Comparison of ENCODE assay signal across 2 cellular contexts in the genomic region with DNA sequence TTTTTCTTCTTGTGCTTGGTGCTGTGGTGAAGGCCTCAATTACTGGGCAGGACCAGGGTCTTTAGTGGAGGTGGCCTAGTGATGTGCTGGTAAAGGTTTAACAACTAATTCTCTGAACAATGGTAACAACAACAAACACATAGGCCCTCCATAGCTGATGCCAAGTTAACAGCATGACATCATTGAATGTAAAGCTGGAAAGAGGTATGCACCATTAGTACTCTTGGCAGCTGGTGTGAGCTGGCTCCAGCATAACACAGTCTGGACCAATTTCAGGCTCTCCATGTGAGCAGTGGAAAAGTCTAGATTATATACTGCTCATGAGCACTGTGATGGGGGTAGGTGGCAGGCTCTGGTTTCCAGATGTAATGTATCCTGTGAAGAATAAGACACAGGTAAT.
TF ChIP-seq lines count a peak whose summit lies in the region.

No MANE protein-coding gene starts in this region.

TF ChIP-seq in SK-N-SH treated with all-trans-retinoic acid at 6 μM for 48 hours, 23 proteins besides CTCF, POLR2A, EP300 and RAD21 (continued from another document):
- TF ChIP-seq, protein P1, sequence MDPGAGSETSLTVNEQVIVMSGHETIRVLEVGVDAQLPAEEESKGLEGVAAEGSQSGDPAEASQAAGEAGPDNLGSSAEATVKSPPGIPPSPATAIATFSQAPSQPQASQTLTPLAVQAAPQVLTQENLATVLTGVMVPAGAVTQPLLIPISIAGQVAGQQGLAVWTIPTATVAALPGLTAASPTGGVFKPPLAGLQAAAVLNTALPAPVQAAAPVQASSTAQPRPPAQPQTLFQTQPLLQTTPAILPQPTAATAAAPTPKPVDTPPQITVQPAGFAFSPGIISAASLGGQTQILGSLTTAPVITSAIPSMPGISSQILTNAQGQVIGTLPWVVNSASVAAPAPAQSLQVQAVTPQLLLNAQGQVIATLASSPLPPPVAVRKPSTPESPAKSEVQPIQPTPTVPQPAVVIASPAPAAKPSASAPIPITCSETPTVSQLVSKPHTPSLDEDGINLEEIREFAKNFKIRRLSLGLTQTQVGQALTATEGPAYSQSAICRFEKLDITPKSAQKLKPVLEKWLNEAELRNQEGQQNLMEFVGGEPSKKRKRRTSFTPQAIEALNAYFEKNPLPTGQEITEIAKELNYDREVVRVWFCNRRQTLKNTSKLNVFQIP (CRISPR knock-in tag; IDR thresholded peaks at IDR 0.05; ENCODE audit: borderline replicate concordance, low read depth), result no peak
- no peak for TF ChIP-seq GLIS3 (CRISPR knock-in tag; IDR thresholded peaks at IDR 0.05)
- TF ChIP-seq PPARA (CRISPR knock-in tag; IDR thresholded peaks at IDR 0.05; ENCODE audit: borderline replicate concordance), result no peak
- TF ChIP-seq ZFP30 (CRISPR knock-in tag; IDR thresholded peaks at IDR 0.05), result no peak
- TF ChIP-seq, protein P2, sequence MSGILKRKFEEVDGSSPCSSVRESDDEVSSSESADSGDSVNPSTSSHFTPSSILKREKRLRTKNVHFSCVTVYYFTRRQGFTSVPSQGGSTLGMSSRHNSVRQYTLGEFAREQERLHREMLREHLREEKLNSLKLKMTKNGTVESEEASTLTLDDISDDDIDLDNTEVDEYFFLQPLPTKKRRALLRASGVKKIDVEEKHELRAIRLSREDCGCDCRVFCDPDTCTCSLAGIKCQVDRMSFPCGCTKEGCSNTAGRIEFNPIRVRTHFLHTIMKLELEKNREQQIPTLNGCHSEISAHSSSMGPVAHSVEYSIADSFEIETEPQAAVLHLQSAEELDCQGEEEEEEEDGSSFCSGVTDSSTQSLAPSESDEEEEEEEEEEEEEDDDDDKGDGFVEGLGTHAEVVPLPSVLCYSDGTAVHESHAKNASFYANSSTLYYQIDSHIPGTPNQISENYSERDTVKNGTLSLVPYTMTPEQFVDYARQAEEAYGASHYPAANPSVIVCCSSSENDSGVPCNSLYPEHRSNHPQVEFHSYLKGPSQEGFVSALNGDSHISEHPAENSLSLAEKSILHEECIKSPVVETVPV (CRISPR knock-in tag; IDR thresholded peaks at IDR 0.05), result no peak
- no peak for TF ChIP-seq ISL1 (CRISPR knock-in tag; IDR thresholded peaks at IDR 0.05)
- no peak for TF ChIP-seq ZC3H10 (CRISPR knock-in tag; IDR thresholded peaks at IDR 0.05)

TF ChIP-seq in SK-N-SH, 30 proteins besides CTCF, POLR2A, EP300 and RAD21 (continued from another document):
- TF ChIP-seq, protein P3, sequence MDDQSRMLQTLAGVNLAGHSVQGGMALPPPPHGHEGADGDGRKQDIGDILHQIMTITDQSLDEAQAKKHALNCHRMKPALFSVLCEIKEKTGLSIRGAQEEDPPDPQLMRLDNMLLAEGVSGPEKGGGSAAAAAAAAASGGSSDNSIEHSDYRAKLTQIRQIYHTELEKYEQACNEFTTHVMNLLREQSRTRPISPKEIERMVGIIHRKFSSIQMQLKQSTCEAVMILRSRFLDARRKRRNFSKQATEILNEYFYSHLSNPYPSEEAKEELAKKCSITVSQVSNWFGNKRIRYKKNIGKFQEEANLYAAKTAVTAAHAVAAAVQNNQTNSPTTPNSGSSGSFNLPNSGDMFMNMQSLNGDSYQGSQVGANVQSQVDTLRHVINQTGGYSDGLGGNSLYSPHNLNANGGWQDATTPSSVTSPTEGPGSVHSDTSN (IDR thresholded peaks at IDR 0.05), result no peak
- no peak for TF ChIP-seq YY1 (IDR thresholded peaks at IDR 0.05; ENCODE audit: low read depth)
- no peak for TF ChIP-seq SMC3 (IDR thresholded peaks at IDR 0.05; ENCODE audit: low read depth, low read length)
- TF ChIP-seq MXI1 (IDR thresholded peaks at IDR 0.05; ENCODE audit: low read depth, low read length), result no peak
- TF ChIP-seq POLR2AphosphoS5 (IDR thresholded peaks at IDR 0.05; ENCODE audit: low read depth, low read length), result no peak
- TF ChIP-seq FOSL2 (IDR thresholded peaks at IDR 0.05; ENCODE audit: borderline replicate concordance, low read depth), result no peak
TF ChIP-seq in SK-N-SH: peak in this region for 0.
